In the genomic region with DNA sequence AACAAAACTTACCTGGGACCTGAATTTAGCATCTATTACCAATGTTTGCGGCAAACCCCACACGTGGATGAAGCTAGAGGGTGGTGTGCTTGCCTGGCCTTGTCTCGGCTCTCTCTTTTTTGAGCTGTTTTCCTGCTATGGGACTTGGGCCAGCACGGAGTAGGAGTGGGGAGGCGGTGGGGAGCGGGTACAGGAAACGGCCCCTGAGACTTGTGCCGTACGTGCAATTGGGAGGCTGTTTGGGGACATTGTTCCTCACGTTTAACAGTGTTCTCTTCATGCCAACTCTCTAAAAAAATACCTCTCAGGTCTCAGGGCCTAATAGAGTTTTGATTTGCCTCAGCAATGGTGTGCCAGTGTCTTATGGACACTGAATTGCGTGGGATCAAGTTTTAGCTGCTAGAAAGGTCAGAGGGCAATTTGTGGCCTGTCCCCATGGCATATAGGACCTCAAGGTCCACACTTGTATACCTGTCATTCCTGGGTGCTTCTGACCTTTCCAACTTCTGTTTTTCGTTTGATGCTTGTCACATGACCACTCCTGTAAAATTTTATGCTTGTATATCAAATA, we compare ENCODE assay signal across 8 cellular contexts. TPM values are rescaled to one million over a fixed set of nuclear protein-coding genes. Genes with fewer than 3 reads are reported as not detected.
DNase-seq lines count a peak whose midpoint lies in the region; ATAC-seq, FAIRE-seq and TF ChIP-seq lines count a peak whose summit lies in the region.

No MANE protein-coding gene starts in this region.

- no peak overlapping the region for H3K4me3 ChIP-seq in fibroblast of lung (replicated peaks in 1 of 4; ENCODE audit: control extremely low read depth in 1 of 4, insufficient read depth in 1 of 4, low read depth in 3 of 4, low read length in 4 of 4)

- no peaks in the 10 kb centered on the region for H3K27me3 ChIP-seq in fibroblast of lung (ENCODE audit: control insufficient read depth, insufficient read depth, low read length)

- H4K20me1 ChIP-seq in fibroblast of lung (ENCODE audit: control insufficient read depth, extremely low read depth, insufficient read depth, low read length), result no peaks in the 10 kb centered on the region

- H3K79me2 ChIP-seq in fibroblast of lung (ENCODE audit: control insufficient read depth, insufficient read depth, low read length), result no peaks in the 10 kb centered on the region

- H3K4me2 ChIP-seq in fibroblast of lung (ENCODE audit: extremely low read depth, insufficient read depth, low read length), result peak overlapping the region; percentile 27

- H3K27ac ChIP-seq in fibroblast of lung (ENCODE audit: insufficient read depth, low read length), result no peak overlapping the region

- no peaks in the 10 kb centered on the region for H3K36me3 ChIP-seq in fibroblast of lung (ENCODE audit: control insufficient read depth, insufficient read depth, low read length)

- ATAC-seq in GM21390 (IDR thresholded peaks at IDR 0.05; ENCODE audit: unreplicated experiment) (peak; percentile 32), HG03571 (IDR thresholded peaks at IDR 0.05; ENCODE audit: unreplicated experiment) (peak; percentile 38)

- no peak for FAIRE-seq in GM12891 (lab: Jason Lieb, UNC)

- TF ChIP-seq POLR2A in GM12891 (IDR thresholded peaks at IDR 0.05; ENCODE audit: low read depth, low read length), result no peak; the same call in 1 of the 2 replicates

- in situ Hi-C loops in ACHN (cut with HindIII; ENCODE audit: low pct_ligation_motif_present, low pct_unique_long_range_greater_than_20kb, low sequenced_read_pairs), result no loop called here

- DNase-seq in GM12891 (ENCODE audit: insufficient read length, low spot score) (no peak), fibroblast of lung (ENCODE audit: low read depth in 2 of 2) (no peak), NCI-H524 (lab: John Stamatoyannopoulos, UW) (no peak), GOT3 (lab: John Stamatoyannopoulos, UW) (no peak), ACHN (no peak), NCI-H1048 (lab: John Stamatoyannopoulos, UW) (no peak)

- no peak for TF ChIP-seq CTCF in fibroblast of lung (conservative IDR thresholded peaks at IDR 0.05 in 1 of 2, IDR thresholded peaks at IDR 0.05 in 1 of 2; ENCODE audit: low read depth in 1 of 2, low read length in 2 of 2)

- H3K9me3 ChIP-seq in fibroblast of lung (ENCODE audit: control insufficient read depth, insufficient read depth, low read depth, low read length), result no peaks in the 10 kb centered on the region

- H3K9ac ChIP-seq in fibroblast of lung (ENCODE audit: insufficient read depth, low read length), result no peak overlapping the region

- H3K4me1 ChIP-seq in fibroblast of lung (ENCODE audit: control insufficient read depth, extremely low read depth, insufficient read depth, low read length), result peaks cover 10% of the 10 kb centered on the region

- H2AFZ ChIP-seq in fibroblast of lung (ENCODE audit: low read length), result no peak overlapping the region

TF ChIP-seq in GM12891, 5 proteins besides CTCF, POLR2A, EP300 and RAD21:
- no peak for TF ChIP-seq POLR2AphosphoS5 (IDR thresholded peaks at IDR 0.05; ENCODE audit: low read depth, low read length)
- 0 out of 2 replicates have a peak, but pooled peaks have one; percentile 1 for TF ChIP-seq SPI1 (IDR thresholded peaks at IDR 0.05; ENCODE audit: low read depth, low read length)
- no peak for TF ChIP-seq POU2F2 (IDR thresholded peaks at IDR 0.05; ENCODE audit: low read depth, low read length)
- TF ChIP-seq TAF1 (IDR thresholded peaks at IDR 0.05; ENCODE audit: low read depth, low read length), result no peak
- no peak for TF ChIP-seq PAX5 (IDR thresholded peaks at IDR 0.05; ENCODE audit: insufficient read depth, low read length, severe bottlenecking)

RNA-seq across cellular contexts. Expression of a gene that starts 15.3 kb away (rescaled TPM):
- 65.4 TPM for polyA plus RNA-seq in GM12891 (2012; ENCODE audit: low read depth, missing spikeins)
- 22.1 and 38.3 TPM in 2 replicates for total RNA-seq in fibroblast of lung
- polyA plus RNA-seq in fibroblast of lung, result 21.4 and 60.5 TPM in 2 replicates
- polyA plus RNA-seq in fibroblast of lung (2012), result 26.3 and 73.6 TPM in 2 replicates
- 47.6 and 166 TPM in 2 replicates for polyA minus RNA-seq in fibroblast of lung (ENCODE audit: low replicate concordance)

RNA-seq across cellular contexts. Expression of a gene that starts 34.3 kb away (rescaled TPM):
- 107 TPM for polyA plus RNA-seq in GM12891 (2012; ENCODE audit: low read depth, missing spikeins)
- 2.6 and 3.8 TPM in 2 replicates for total RNA-seq in fibroblast of lung
- polyA plus RNA-seq in fibroblast of lung, result 0.58 and 0.93 TPM in 2 replicates
- 0.52 and 0.82 TPM in 2 replicates for polyA plus RNA-seq in fibroblast of lung (2012)
- polyA minus RNA-seq in fibroblast of lung (ENCODE audit: low replicate concordance), result 1.4 TPM in 2 replicates

RNA-seq across cellular contexts. Expression of a gene that starts 49.5 kb away (rescaled TPM):
- polyA plus RNA-seq in GM12891 (2012; ENCODE audit: low read depth, missing spikeins), result 12.0 TPM
- total RNA-seq in fibroblast of lung, result 31.8 and 33.9 TPM in 2 replicates
- 48.3 and 56.2 TPM in 2 replicates for polyA plus RNA-seq in fibroblast of lung
- polyA plus RNA-seq in fibroblast of lung (2012), result 25.4 and 31.1 TPM in 2 replicates
- 9.3 and 11.4 TPM in 2 replicates for polyA minus RNA-seq in fibroblast of lung (ENCODE audit: low replicate concordance)
